Comparison of ENCODE assay signal across 15 cellular contexts in genomic region chr1:201163036-201163435, GRCh38. TPM values are rescaled to one million over a fixed set of nuclear protein-coding genes. Genes with fewer than 3 reads are reported as not detected.
A peak's percentile ranks its signal among the peaks of the same experiment; 100 is the strongest.
DNase-seq lines count a peak whose midpoint lies in the region; TF ChIP-seq lines count a peak whose summit lies in the region.
"Not testable (repeated sequence)": the region's sequence is repeated elsewhere in the genome, so short reads cannot be mapped to it uniquely, and the experiment has no call there.
"Had no signal": no experiment of that assay in that cellular context is flagged by ENCODE, and none has a peak within 500 bp of the region (broad histone marks: within the 10 kb centered on the region; RNA-seq: fewer than 3 reads in every experiment).

No MANE protein-coding gene starts in this region.

- H3K4me3 ChIP-seq in HEK293 (ENCODE audit: low read depth, low read length); coronary artery: not testable (repeated sequence)

- peak; percentile 43 for DNase-seq in activated effector memory CD4-positive, alpha-beta T cell treated with anti-CD3 and anti-CD28 coated beads, Interleukin-2, amount 50 U/mL, for 16 hours
- peak; percentile 24 for DNase-seq in coronary artery (ENCODE audit: low spot score)
- peak; percentile 54 for DNase-seq in cardiac septum (ENCODE audit: low spot score)
- peak; percentile 19 for DNase-seq in islet precursor cell

- POLR2A ChIA-PET in HEK293 (lab: Yijun Ruan, JAX): interaction anchor here (1.3 kb wide), 1 partner anchor 12 kb away, joined by 3 read pairs; no protein-coding TSS in a partner anchor

- CTCF ChIA-PET in HEK293 (lab: Yijun Ruan, JAX): interaction anchor here (1.7 kb wide), 1 partner anchor 14 kb away, joined by 3 read pairs; no protein-coding TSS in a partner anchor

- H3K36me3 ChIP-seq in HEK293 (ENCODE audit: control insufficient read depth in 2 of 2, insufficient read depth in 1 of 2, low read length in 2 of 2): not testable (repeated sequence)

- H3K4me1 ChIP-seq in HEK293 (ENCODE audit: control insufficient read depth, insufficient read depth, low read length): not testable (repeated sequence)

- not testable (repeated sequence) for H3K27ac ChIP-seq in HEK293 (ENCODE audit: extremely low read depth, low read depth, low read length); coronary artery

- not testable (repeated sequence) for H3K9me3 ChIP-seq in HEK293 (ENCODE audit: control insufficient read depth, insufficient read depth, low read depth, low read length)

- not testable (repeated sequence) for TF ChIP-seq CTCF in HEK293 (tag by site-specific recombination; IDR thresholded peaks at IDR 0.05); coronary artery (IDR thresholded peaks at IDR 0.05)

- intact Hi-C loops in cardiac septum (cut with DNase I): not testable (repeated sequence)

TF ChIP-seq in HEK293, 187 proteins besides CTCF, POLR2A, EP300 and RAD21:
- TF ChIP-seq ZNF121 (tag by site-specific recombination; IDR thresholded peaks at IDR 0.05): 0 out of 2 replicates have a peak, but pooled peaks have one; percentile 12
TF ChIP-seq in HEK293: peak in this region for 1; not testable (repeated sequence) for 186.

RNA-seq across cellular contexts. Expression of gene TMEM9, which starts 8.8 kb away (rescaled TPM):
- total RNA-seq in cardiac septum: 25.0 TPM

RNA-seq across cellular contexts. Expression of gene IGFN1, which starts 27.6 kb away (rescaled TPM):
- 0.05 TPM for total RNA-seq in cardiac septum
- total RNA-seq: B cell; Calu3; CD4-positive, alpha-beta memory T cell; CD4-positive, alpha-beta T cell; CD4-positive, CD25-positive, alpha-beta regulatory T cell; CD8-positive, alpha-beta memory T cell; CD8-positive, alpha-beta T cell had no signal

RNA-seq across cellular contexts. Expression of gene ASCL5, which starts 36.1 kb away (rescaled TPM):
- not detected for total RNA-seq in cardiac septum
- total RNA-seq: A172, A673, B cell, Calu3, Daoy had no signal

RNA-seq across cellular contexts. Expression of gene CACNA1S, which starts 50.8 kb away (rescaled TPM):
- 0.19 TPM for total RNA-seq in cardiac septum
- total RNA-seq: A172; A673; B cell; Calu3; CD4-positive, alpha-beta memory T cell; CD4-positive, alpha-beta T cell; CD4-positive, CD25-positive, alpha-beta regulatory T cell; CD8-positive, alpha-beta memory T cell; CD8-positive, alpha-beta T cell; Daoy had no signal
